9 cellular contexts compared by ENCODE assay signal in the genomic region with DNA sequence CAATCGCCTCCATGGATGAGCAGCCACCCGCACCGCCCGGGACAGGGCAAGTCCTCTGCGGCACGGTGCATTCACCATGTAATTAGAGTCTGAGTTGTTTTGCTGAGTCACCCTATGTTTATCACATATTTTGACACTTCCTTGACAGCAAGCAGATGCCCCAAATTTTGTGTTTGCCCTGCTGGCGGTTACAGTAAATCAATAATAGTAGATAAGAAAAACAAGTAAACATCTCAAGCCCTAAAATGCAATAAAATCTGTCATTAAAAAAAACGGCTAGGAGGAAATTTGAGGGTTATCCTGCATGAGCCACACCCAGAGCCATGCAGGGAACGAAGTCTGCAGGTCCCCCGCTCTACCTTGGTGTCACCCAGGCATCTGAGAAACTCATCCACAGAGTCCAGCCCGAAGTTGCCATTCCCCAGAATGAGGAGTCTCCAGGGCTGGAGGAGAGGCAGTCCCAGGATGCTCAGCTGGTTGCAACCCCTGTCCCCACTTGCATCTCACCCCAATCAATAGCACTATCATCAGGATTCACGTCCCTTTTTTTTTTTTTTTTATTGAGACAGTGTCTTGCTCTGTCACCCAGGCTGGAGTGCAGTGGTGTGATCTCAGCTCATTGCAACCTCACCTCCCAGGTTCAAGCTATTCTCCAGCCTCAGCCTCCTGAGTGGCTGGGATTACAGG. TPM values are rescaled to one million over a fixed set of nuclear protein-coding genes. Genes with fewer than 3 reads are reported as not detected.
DNase-seq lines count a peak whose midpoint lies in the region; ATAC-seq, FAIRE-seq and TF ChIP-seq lines count a peak whose summit lies in the region.
"Had no signal": no experiment of that assay in that cellular context is flagged by ENCODE, and none has a peak within 500 bp of the region (broad histone marks: within the 10 kb centered on the region; RNA-seq: fewer than 3 reads in every experiment).

No MANE protein-coding gene starts in this region.

- TF ChIP-seq CTCF in pancreas (IDR thresholded peaks at IDR 0.05) = no peak

- no peaks in the 10 kb centered on the region for H3K36me3 ChIP-seq in effector memory CD4-positive, alpha-beta T cell (ENCODE audit: control insufficient read depth, insufficient read depth, low read length)
- H3K36me3 ChIP-seq in pancreas = no peaks in the 10 kb centered on the region

- H3K4me3 ChIP-seq in effector memory CD4-positive, alpha-beta T cell (ENCODE audit: insufficient read depth, low read depth, low read length, poor library complexity, severe bottlenecking) = peak overlapping the region; percentile 13
- no peak overlapping the region for H3K4me3 ChIP-seq in pancreas

- no peak for FAIRE-seq in pancreas (lab: Jason Lieb, UNC)

- no peak for DNase-seq in activated CD4-positive, CD25-positive, alpha-beta regulatory T cell treated with anti-CD3 and anti-CD28 coated beads, Interleukin-2, amount 50 U/mL, for 72 hours
- peak; percentile 45 for DNase-seq in NCI-H460 (ENCODE audit: extremely low read depth, low read depth)
- DNase-seq in effector memory CD4-positive, alpha-beta T cell = peak in 2 of 3 donors; percentile 6 to 12
- no peak for DNase-seq in pancreas
- no peak for DNase-seq in NAMALWA (ENCODE audit: low spot score)
- no peak for DNase-seq in stimulated activated CD4-positive, alpha-beta T cell treated with anti-CD3 and anti-CD28 coated beads, Interleukin-2, amount 100 ng/mL, for 24 hours
- no peak for DNase-seq in NCI-H446 (lab: John Stamatoyannopoulos, UW)

- WGBS in pancreas, 2 donors = 2 to 6% methylated on average over 12 of the region's 12 CpGs

- intact Hi-C loops in pancreas (cut with DNase I) = no loop called here

- H3K27me3 ChIP-seq in effector memory CD4-positive, alpha-beta T cell (replicated peaks; ENCODE audit: control insufficient read depth, insufficient read depth, low read length, poor library complexity, severe bottlenecking) = no peaks in the 10 kb centered on the region
- H3K27me3 ChIP-seq in pancreas = no peaks in the 10 kb centered on the region

- no peaks in the 10 kb centered on the region for H3K9me3 ChIP-seq in effector memory CD4-positive, alpha-beta T cell (ENCODE audit: control insufficient read depth, low read length)
- no peaks in the 10 kb centered on the region for H3K9me3 ChIP-seq in pancreas
- H3K9me3 ChIP-seq: Caco-2 had no signal

- ATAC-seq in activated CD4-positive, CD25-positive, alpha-beta regulatory T cell treated with anti-CD3 and anti-CD28 coated beads, Interleukin-2, amount 50 U/mL, for 24 hours = peak; percentile 61 to 83
- ATAC-seq in pancreas = peak; percentile 85 to 90 (median 87)

- H3K27ac ChIP-seq in effector memory CD4-positive, alpha-beta T cell (ENCODE audit: insufficient read depth, low read length, poor library complexity, severe bottlenecking) = peak overlapping the region; percentile 47
- peak overlapping the region in 1 of 4 donors; percentile 0 for H3K27ac ChIP-seq in pancreas

- H3K4me1 ChIP-seq in effector memory CD4-positive, alpha-beta T cell (ENCODE audit: control insufficient read depth, insufficient read depth, low read length, poor library complexity, severe bottlenecking) = peaks cover 36% of the 10 kb centered on the region
- H3K4me1 ChIP-seq in pancreas = peaks cover 0 to 16% (median 6%) of the 10 kb centered on the region in 3 donors

RNA-seq across cellular contexts. Expression of gene ST6GALNAC1, which starts 16.5 kb away (rescaled TPM):
- not detected in 2 replicates for total RNA-seq in NCI-H460 (2014; rRNA removed; shearing (Covaris generic))
- polyA plus RNA-seq in NCI-H460 (2014; cell fraction: nucleus; rRNA removed) = 0.61 TPM in 1 of 2 replicates, not detected in the other
- 1 to 10 TPM in 3 of 6 donors, under 1 TPM in 3; 0.35 to 4.9 (median 1.3) TPM for total RNA-seq in pancreas
- polyA plus RNA-seq in pancreas = 1 to 10 TPM in 1 of 2 donors, under 1 TPM in 1; 0.34 to 1.5 TPM

RNA-seq across cellular contexts. Expression of gene MXRA7, which starts 50.7 kb away (rescaled TPM):
- 30.8 and 35.1 TPM in 2 replicates for total RNA-seq in NCI-H460 (2014; rRNA removed; shearing (Covaris generic))
- 15.6 and 26.5 TPM in 2 replicates for polyA plus RNA-seq in NCI-H460 (2014; cell fraction: nucleus; rRNA removed)
- total RNA-seq in pancreas = 100 to 1,000 TPM in 1 of 6 donors, 10 to 100 TPM in 5; 32.0 to 102 (median 43.7) TPM
- 100 to 1,000 TPM in 1 of 2 donors, 10 to 100 TPM in 1; 38.9 to 137 TPM for polyA plus RNA-seq in pancreas

Comparison
In these comparisons a context has a peak if more than half of its experiments do, and no peak if none do; other contexts are left out.
1. DNase-seq: peak in NCI-H460 (single experiment) and effector memory CD4-positive, alpha-beta T cell (2 of 3); none in activated CD4-positive, CD25-positive, alpha-beta regulatory T cell treated with anti-CD3 and anti-CD28 coated beads, Interleukin-2, amount 50 U/mL, for 72 hours (single experiment), pancreas (0 of 6), NAMALWA (single experiment), stimulated activated CD4-positive, alpha-beta T cell treated with anti-CD3 and anti-CD28 coated beads, Interleukin-2, amount 100 ng/mL, for 24 hours (0 of 2) and NCI-H446 (0 of 2).